ENCODE assay signal across 1 cellular context in genomic region chr1:115980998-115981993, GRCh38.
TF ChIP-seq lines count a peak whose summit lies in the region.

No MANE protein-coding gene starts in this region.

TF ChIP-seq in K562, 482 proteins besides CTCF, POLR2A, EP300 and RAD21 (continued from another document):
- peak; percentile 70 to 95 for TF ChIP-seq MAZ (CRISPR knock-in tag; conservative IDR thresholded peaks at IDR 0.05 in 1 of 2, IDR thresholded peaks at IDR 0.05 in 1 of 2)
- TF ChIP-seq HMBOX1 (IDR thresholded peaks at IDR 0.05) = peak; percentile 51
- peak; percentile 52; the same call in 1 of the 2 replicates for TF ChIP-seq ZNF766 (CRISPR knock-in tag; conservative IDR thresholded peaks at IDR 0.05)
- no peak for TF ChIP-seq NFIX (CRISPR knock-in tag; IDR thresholded peaks at IDR 0.05; ENCODE audit: low read depth)
- peak; percentile 85 for TF ChIP-seq VEZF1 (CRISPR knock-in tag; IDR thresholded peaks at IDR 0.05)
- no peak for TF ChIP-seq PTRF (tag; IDR thresholded peaks at IDR 0.05)
- peak; percentile 74; the same call in 1 of the 2 replicates for TF ChIP-seq DEAF1 (CRISPR knock-in tag; IDR thresholded peaks at IDR 0.05)
- TF ChIP-seq SRF (CRISPR knock-in tag; IDR thresholded peaks at IDR 0.05) = peak in 1 of 2 experiments; percentile 92; a peak in 1 of 4 replicates
- no peak for TF ChIP-seq RFX5 (IDR thresholded peaks at IDR 0.05; ENCODE audit: low read depth, low read length)
- TF ChIP-seq SMC3 (conservative IDR thresholded peaks at IDR 0.05; ENCODE audit: insufficient read depth, low read depth, low read length) = peak; percentile 54
- TF ChIP-seq BRCA1 (IDR thresholded peaks at IDR 0.05) = no peak
- TF ChIP-seq BRCA1 (CRISPR knock-in tag; IDR thresholded peaks at IDR 0.05) = no peak
